7 cellular contexts compared by ENCODE assay signal in genomic region chr18:62324355-62324828, GRCh38. TPM values are rescaled to one million over a fixed set of nuclear protein-coding genes. Genes with fewer than 3 reads are reported as not detected.
A peak's percentile ranks its signal among the peaks of the same experiment; 100 is the strongest.
DNase-seq lines count a peak whose midpoint lies in the region; ATAC-seq and TF ChIP-seq lines count a peak whose summit lies in the region.

No MANE protein-coding gene starts in this region.

- ATAC-seq in HG03025 (IDR thresholded peaks at IDR 0.05; ENCODE audit: low FRiP score, unreplicated experiment) (peak; percentile 1), GM18867 (IDR thresholded peaks at IDR 0.05; ENCODE audit: unreplicated experiment) (no peak)

- H3K4me2 ChIP-seq in skeletal muscle satellite cell (ENCODE audit: low read length): peak overlapping the region; percentile 50

- peaks cover 59% of the 10 kb centered on the region for H3K27me3 ChIP-seq in skeletal muscle satellite cell (ENCODE audit: control insufficient read depth, insufficient read depth, low read length)

- H3K9me3 ChIP-seq in skeletal muscle satellite cell (replicated peaks; ENCODE audit: low read length): no peaks in the 10 kb centered on the region

- H3K9ac ChIP-seq in skeletal muscle satellite cell (ENCODE audit: low read depth, low read length): no peak overlapping the region

- DNase-seq in SIG-M5 (lab: John Stamatoyannopoulos, UW) (peak; percentile 5), erythroblast (lab: John Stamatoyannopoulos, UW) (peak; percentile 33 to 41), COLO829 (ENCODE audit: low spot score) (no peak), iPS-NIHi7 (ENCODE audit: extremely low spot score) (no peak)

- H3K36me3 ChIP-seq in skeletal muscle satellite cell (ENCODE audit: insufficient read depth, low read length): no peaks in the 10 kb centered on the region

- no peak for TF ChIP-seq POLR2A in erythroblast (IDR thresholded peaks at IDR 0.05; ENCODE audit: low read length)

- H3K4me1 ChIP-seq in skeletal muscle satellite cell (ENCODE audit: control insufficient read depth, insufficient read depth, low read length): peaks cover 21% of the 10 kb centered on the region

- H3K4me3 ChIP-seq in skeletal muscle satellite cell (ENCODE audit: low read length): no peak overlapping the region

RNA-seq across cellular contexts. Expression of gene TNFRSF11A, which starts 0.7 kb away (rescaled TPM):
- total RNA-seq in skeletal muscle satellite cell (2012; rRNA removed): under 0.01 and 0.25 TPM in 2 replicates

Comparison
In these comparisons a context has a peak if more than half of its experiments do, and no peak if none do; other contexts are left out.
1. DNase-seq: peak in SIG-M5 (single experiment) and erythroblast (2 of 2); none in COLO829 (single experiment) and iPS-NIHi7 (single experiment).